20 cellular contexts compared by ENCODE assay signal in genomic region chr17:4839965-4840892, GRCh38. TPM values are rescaled to one million over a fixed set of nuclear protein-coding genes. Genes with fewer than 3 reads are reported as not detected.
A peak's percentile ranks its signal among the peaks of the same experiment; 100 is the strongest.
DNase-seq lines count a peak whose midpoint lies in the region; ATAC-seq, FAIRE-seq and TF ChIP-seq lines count a peak whose summit lies in the region.
"Had no signal": no experiment of that assay in that cellular context is flagged by ENCODE, and none has a peak within 500 bp of the region (broad histone marks: within the 10 kb centered on the region; RNA-seq: fewer than 3 reads in every experiment).

No MANE protein-coding gene starts in this region.

- no peak for ATAC-seq in CD4-positive, CD25-positive, alpha-beta regulatory T cell (ENCODE audit: low read depth in 2 of 2)
- ATAC-seq in HG03342 (IDR thresholded peaks at IDR 0.05; ENCODE audit: unreplicated experiment) = no peak
- ATAC-seq in stimulated activated naive B cell treated with anti-CD40 and anti-IgM and Interleukin-4, amounts not matched to agents 10 μg/mL and 1 μg/mL and 100 μg/mL, for 72 hours (replicated peaks) = no peak
- ATAC-seq: heart left ventricle, mucosa of descending colon had no signal

- no peak for FAIRE-seq in keratinocyte (lab: Jason Lieb, UNC)
- FAIRE-seq: GM12892 had no signal

- peaks cover 11% of the 10 kb centered on the region for H3K9me1 ChIP-seq in keratinocyte (ENCODE audit: control insufficient read depth, extremely low read depth, insufficient read depth, low read length)

- peak overlapping the region; percentile 23 for H3K4me3 ChIP-seq in CD4-positive, CD25-positive, alpha-beta regulatory T cell (ENCODE audit: low read depth, low read length)
- H3K4me3 ChIP-seq in keratinocyte (ENCODE audit: control insufficient read depth in 2 of 3, extremely low read depth in 1 of 3, insufficient read depth in 2 of 3, low read depth in 1 of 3, low read length in 3 of 3) = no peak overlapping the region
- H3K4me3 ChIP-seq: BLaER1, heart left ventricle, mucosa of descending colon had no signal

- peaks cover 12% of the 10 kb centered on the region for H3K36me3 ChIP-seq in CD4-positive, CD25-positive, alpha-beta regulatory T cell (ENCODE audit: control insufficient read depth, insufficient read depth, low read length)
- peaks cover 15 to 31% of the 10 kb centered on the region in 2 experiments for H3K36me3 ChIP-seq in keratinocyte (ENCODE audit: control insufficient read depth in 2 of 2, extremely low read depth in 1 of 2, insufficient read depth in 2 of 2, low read length in 2 of 2)

- H3K36me3 Mint-ChIP-seq in CD4-positive, CD25-positive, alpha-beta regulatory T cell = peaks cover 27% of the 10 kb centered on the region
- peaks cover 9% of the 10 kb centered on the region for H3K36me3 Mint-ChIP-seq in activated naive CD8-positive, alpha-beta T cell treated with anti-CD3 and anti-CD28 coated beads for 36 hours
- peaks cover 21 to 26% of the 10 kb centered on the region in 2 donors for H3K36me3 Mint-ChIP-seq in stimulated activated naive B cell treated with anti-CD40 and anti-IgM and Interleukin-4, amounts not matched to agents 10 μg/mL and 1 μg/mL and 100 μg/mL, for 72 hours

- H3K27ac ChIP-seq in CD4-positive, CD25-positive, alpha-beta regulatory T cell (ENCODE audit: insufficient read depth, low read length, poor library complexity, severe bottlenecking) = peak overlapping the region; percentile 9
- H3K27ac ChIP-seq in keratinocyte (ENCODE audit: control insufficient read depth, insufficient read depth, low read length) = no peak overlapping the region
- H3K27ac ChIP-seq: BLaER1, heart left ventricle, parathyroid adenoma had no signal

- H3K27me3 Mint-ChIP-seq in CD4-positive, CD25-positive, alpha-beta regulatory T cell = peaks cover 2% of the 10 kb centered on the region
- no peaks in the 10 kb centered on the region for H3K27me3 Mint-ChIP-seq in activated naive CD8-positive, alpha-beta T cell treated with anti-CD3 and anti-CD28 coated beads for 36 hours
- H3K27me3 Mint-ChIP-seq in stimulated activated naive B cell treated with anti-CD40 and anti-IgM and Interleukin-4, amounts not matched to agents 10 μg/mL and 1 μg/mL and 100 μg/mL, for 72 hours = no peaks in the 10 kb centered on the region

- H2AFZ ChIP-seq in keratinocyte (ENCODE audit: control insufficient read depth, low read length) = no peak overlapping the region
- H2AFZ ChIP-seq: parathyroid adenoma had no signal

- dilution Hi-C loops in keratinocyte (cut with MboI; ENCODE audit: extremely low pct_ligation_motif_present, low sequenced_read_pairs) = no loop called here

- H3K9me3 ChIP-seq in CD4-positive, CD25-positive, alpha-beta regulatory T cell (ENCODE audit: control insufficient read depth in 2 of 2, low read length in 2 of 2) = no peaks in the 10 kb centered on the region
- H3K9me3 ChIP-seq in keratinocyte (ENCODE audit: control insufficient read depth, low read depth, low read length) = no peaks in the 10 kb centered on the region
- H3K9me3 ChIP-seq: BLaER1, heart left ventricle, mucosa of descending colon had no signal

- TF ChIP-seq CTCF in keratinocyte (optimal IDR thresholded peaks at IDR 0.05 in 1 of 3, IDR thresholded peaks at IDR 0.05 in 1 of 3, conservative IDR thresholded peaks at IDR 0.05 in 1 of 3; ENCODE audit: extremely low read depth in 1 of 3, insufficient read depth in 2 of 3, low read length in 3 of 3) = no peak

- H3K79me2 ChIP-seq in keratinocyte (ENCODE audit: control insufficient read depth, insufficient read depth, low read length) = peaks cover 92% of the 10 kb centered on the region

- H3K27me3 ChIP-seq in CD4-positive, CD25-positive, alpha-beta regulatory T cell (ENCODE audit: control insufficient read depth, insufficient read depth, low read length) = no peaks in the 10 kb centered on the region
- no peaks in the 10 kb centered on the region for H3K27me3 ChIP-seq in keratinocyte (ENCODE audit: control insufficient read depth, extremely low read depth, insufficient read depth, low read length)
- H3K27me3 ChIP-seq: BLaER1, heart left ventricle had no signal

- H3K4me1 ChIP-seq in CD4-positive, CD25-positive, alpha-beta regulatory T cell (ENCODE audit: control insufficient read depth, insufficient read depth, low read length, poor library complexity, severe bottlenecking) = peaks cover 44% of the 10 kb centered on the region
- peaks cover 34% of the 10 kb centered on the region for H3K4me1 ChIP-seq in keratinocyte (ENCODE audit: control insufficient read depth, extremely low read depth, insufficient read depth, low read length)

- DNase-seq in CD4-positive, CD25-positive, alpha-beta regulatory T cell = no peak
- DNase-seq in ELR (ENCODE audit: low read depth) = peak; percentile 38
- DNase-seq in activated naive CD8-positive, alpha-beta T cell treated with anti-CD3 and anti-CD28 coated beads for 36 hours = no peak
- no peak for DNase-seq in keratinocyte (ENCODE audit: low read depth, low spot score)
- DNase-seq in NCI-H774 (lab: John Stamatoyannopoulos, UW) = no peak
- no peak for DNase-seq in stimulated activated naive B cell treated with anti-CD40 and anti-IgM and Interleukin-4, amounts not matched to agents 10 μg/mL and 1 μg/mL and 100 μg/mL, for 72 hours
- DNase-seq in cardiac septum (ENCODE audit: low spot score) = no peak
- DNase-seq: activated CD4-positive, alpha-beta T cell treated with anti-CD3 and anti-CD28 coated beads, Interleukin-2, amount 50 U/mL, for 1 hour; activated gamma-delta T cell; caudate nucleus; heart left ventricle; kidney glomerular epithelial cell; mucosa of descending colon; NCI-H2029 had no signal

- H3K27ac Mint-ChIP-seq in CD4-positive, CD25-positive, alpha-beta regulatory T cell = peak overlapping the region; percentile 48 to 66 (median 55)
- peak overlapping the region; percentile 61 for H3K27ac Mint-ChIP-seq in activated naive CD8-positive, alpha-beta T cell treated with anti-CD3 and anti-CD28 coated beads for 36 hours
- no peak overlapping the region for H3K27ac Mint-ChIP-seq in stimulated activated naive B cell treated with anti-CD40 and anti-IgM and Interleukin-4, amounts not matched to agents 10 μg/mL and 1 μg/mL and 100 μg/mL, for 72 hours

- peak overlapping the region; percentile 36 to 56 (median 46) for H3K4me3 Mint-ChIP-seq in CD4-positive, CD25-positive, alpha-beta regulatory T cell
- H3K4me3 Mint-ChIP-seq in activated naive CD8-positive, alpha-beta T cell treated with anti-CD3 and anti-CD28 coated beads for 36 hours = peak overlapping the region; percentile 13
- H3K4me3 Mint-ChIP-seq in stimulated activated naive B cell treated with anti-CD40 and anti-IgM and Interleukin-4, amounts not matched to agents 10 μg/mL and 1 μg/mL and 100 μg/mL, for 72 hours = peak overlapping the region in 1 of 2 donors; percentile 9

- no peaks in the 10 kb centered on the region for H3K9me3 Mint-ChIP-seq in CD4-positive, CD25-positive, alpha-beta regulatory T cell
- no peaks in the 10 kb centered on the region for H3K9me3 Mint-ChIP-seq in activated naive CD8-positive, alpha-beta T cell treated with anti-CD3 and anti-CD28 coated beads for 36 hours
- H3K9me3 Mint-ChIP-seq in stimulated activated naive B cell treated with anti-CD40 and anti-IgM and Interleukin-4, amounts not matched to agents 10 μg/mL and 1 μg/mL and 100 μg/mL, for 72 hours = no peaks in the 10 kb centered on the region

- peaks cover 34 to 92% (median 70%) of the 10 kb centered on the region in 4 donors for H3K4me1 Mint-ChIP-seq in CD4-positive, CD25-positive, alpha-beta regulatory T cell
- H3K4me1 Mint-ChIP-seq in activated naive CD8-positive, alpha-beta T cell treated with anti-CD3 and anti-CD28 coated beads for 36 hours = peaks cover 44% of the 10 kb centered on the region
- H3K4me1 Mint-ChIP-seq in stimulated activated naive B cell treated with anti-CD40 and anti-IgM and Interleukin-4, amounts not matched to agents 10 μg/mL and 1 μg/mL and 100 μg/mL, for 72 hours = peaks cover 43 to 62% of the 10 kb centered on the region in 2 donors

- intact Hi-C loops in cardiac septum (cut with DNase I) = loop anchor here (5.0 kb wide), 1 partner anchor 42 kb away; no protein-coding TSS in a partner anchor

- H4K20me1 ChIP-seq in keratinocyte (ENCODE audit: control insufficient read depth, extremely low read depth, insufficient read depth, low read length) = peaks cover 6% of the 10 kb centered on the region

- peak overlapping the region; percentile 0 for H3K4me2 ChIP-seq in keratinocyte (ENCODE audit: control insufficient read depth, extremely low read depth, insufficient read depth, low read depth, low read length)
- H3K4me2 ChIP-seq: BLaER1 had no signal

- no peak overlapping the region for H3K9ac ChIP-seq in keratinocyte (ENCODE audit: control insufficient read depth, extremely low read depth, insufficient read depth, low read length)
- H3K9ac ChIP-seq: BLaER1, parathyroid adenoma had no signal

RNA-seq across cellular contexts. Expression of gene MINK1, which starts 7.1 kb away (rescaled TPM):
- total RNA-seq in CD4-positive, CD25-positive, alpha-beta regulatory T cell = 235 TPM
- 10 to 100 TPM in 3 of 4 donors, 1 to 10 TPM in 1; 9.4 to 13.4 (median 11.6) TPM for polyA plus RNA-seq in CD4-positive, CD25-positive, alpha-beta regulatory T cell
- total RNA-seq in activated naive CD8-positive, alpha-beta T cell treated with anti-CD3 and anti-CD28 coated beads for 36 hours = 10 to 100 TPM; 34.7 to 37.7 TPM
- 82.8 to 101 TPM (median 93.7 TPM) in 3 replicates for polyA plus RNA-seq in keratinocyte
- 113 TPM for polyA plus RNA-seq in keratinocyte (2011; ENCODE audit: low read depth)
- 60.9 and 66.3 TPM in 2 replicates for polyA plus RNA-seq in keratinocyte (2011; cell fraction: cytosol; rRNA removed)
- polyA plus RNA-seq in keratinocyte (2011; cell fraction: nucleus; rRNA removed) = 451 and 562 TPM in 2 replicates
- 92.2 and 154 TPM in 2 replicates for polyA plus RNA-seq in keratinocyte (2012; ENCODE audit: low replicate concordance)
- polyA minus RNA-seq in keratinocyte = 137 to 232 TPM (median 209 TPM) in 3 replicates
- 63.5 TPM for polyA minus RNA-seq in keratinocyte (2011; cell fraction: cytosol; rRNA and poly(A)+ RNA removed)
- polyA minus RNA-seq in keratinocyte (2011; cell fraction: nucleus; rRNA and poly(A)+ RNA removed) = 113 and 158 TPM in 2 replicates
- 44.0 TPM for total RNA-seq in cardiac septum

RNA-seq across cellular contexts. Expression of gene PLD2, which starts 33.3 kb away (rescaled TPM):
- 36.4 TPM for total RNA-seq in CD4-positive, CD25-positive, alpha-beta regulatory T cell
- 1 to 10 TPM; 1.6 to 4.7 (median 1.9) TPM for polyA plus RNA-seq in CD4-positive, CD25-positive, alpha-beta regulatory T cell
- 1 to 10 TPM; 4.2 to 5.4 TPM for total RNA-seq in activated naive CD8-positive, alpha-beta T cell treated with anti-CD3 and anti-CD28 coated beads for 36 hours
- polyA plus RNA-seq in keratinocyte = 27.9 to 48.6 TPM (median 33.3 TPM) in 3 replicates
- polyA plus RNA-seq in keratinocyte (2011; ENCODE audit: low read depth) = 95.5 TPM
- 14.8 and 22.0 TPM in 2 replicates for polyA plus RNA-seq in keratinocyte (2011; cell fraction: cytosol; rRNA removed)
- polyA plus RNA-seq in keratinocyte (2011; cell fraction: nucleus; rRNA removed) = 88.1 and 92.1 TPM in 2 replicates
- polyA plus RNA-seq in keratinocyte (2012; ENCODE audit: low replicate concordance) = 25.4 and 50.3 TPM in 2 replicates
- 46.1 to 62.1 TPM (median 51.1 TPM) in 3 replicates for polyA minus RNA-seq in keratinocyte
- polyA minus RNA-seq in keratinocyte (2011; cell fraction: cytosol; rRNA and poly(A)+ RNA removed) = 33.8 TPM
- 40.4 and 48.3 TPM in 2 replicates for polyA minus RNA-seq in keratinocyte (2011; cell fraction: nucleus; rRNA and poly(A)+ RNA removed)
- 9.5 TPM for total RNA-seq in cardiac septum

RNA-seq across cellular contexts. Expression of gene PSMB6, which starts 44.3 kb away (rescaled TPM):
- total RNA-seq in CD4-positive, CD25-positive, alpha-beta regulatory T cell = 64.7 TPM
- 100 to 1,000 TPM; 281 to 354 (median 319) TPM for polyA plus RNA-seq in CD4-positive, CD25-positive, alpha-beta regulatory T cell
- total RNA-seq in activated naive CD8-positive, alpha-beta T cell treated with anti-CD3 and anti-CD28 coated beads for 36 hours = 100 to 1,000 TPM; 146 to 154 TPM
- 191 to 245 TPM (median 225 TPM) in 3 replicates for polyA plus RNA-seq in keratinocyte
- 34.8 TPM for polyA plus RNA-seq in keratinocyte (2011; ENCODE audit: low read depth)
- 178 and 187 TPM in 2 replicates for polyA plus RNA-seq in keratinocyte (2011; cell fraction: cytosol; rRNA removed)
- 103 and 115 TPM in 2 replicates for polyA plus RNA-seq in keratinocyte (2011; cell fraction: nucleus; rRNA removed)
- polyA plus RNA-seq in keratinocyte (2012; ENCODE audit: low replicate concordance) = 157 and 212 TPM in 2 replicates
- polyA minus RNA-seq in keratinocyte = 186 to 219 TPM (median 217 TPM) in 3 replicates
- 127 TPM for polyA minus RNA-seq in keratinocyte (2011; cell fraction: cytosol; rRNA and poly(A)+ RNA removed)
- 24.3 and 32.3 TPM in 2 replicates for polyA minus RNA-seq in keratinocyte (2011; cell fraction: nucleus; rRNA and poly(A)+ RNA removed)
- total RNA-seq in cardiac septum = 147 TPM

RNA-seq across cellular contexts. Expression of gene GLTPD2, which starts 51.5 kb away (rescaled TPM):
- 0.39 TPM for total RNA-seq in CD4-positive, CD25-positive, alpha-beta regulatory T cell
- under 1 TPM in 1 of 4 donors, not detected in 3; 0.43 TPM for polyA plus RNA-seq in CD4-positive, CD25-positive, alpha-beta regulatory T cell
- not detected for total RNA-seq in activated naive CD8-positive, alpha-beta T cell treated with anti-CD3 and anti-CD28 coated beads for 36 hours
- polyA plus RNA-seq in keratinocyte = not detected in 3 replicates
- not detected for polyA plus RNA-seq in keratinocyte (2011; ENCODE audit: low read depth)
- not detected in 2 replicates for polyA plus RNA-seq in keratinocyte (2011; cell fraction: cytosol; rRNA removed)
- polyA plus RNA-seq in keratinocyte (2011; cell fraction: nucleus; rRNA removed) = not detected in 2 replicates
- 0.18 and 0.28 TPM in 2 replicates for polyA plus RNA-seq in keratinocyte (2012; ENCODE audit: low replicate concordance)
- not detected in 3 replicates for polyA minus RNA-seq in keratinocyte
- not detected for polyA minus RNA-seq in keratinocyte (2011; cell fraction: cytosol; rRNA and poly(A)+ RNA removed)
- not detected in 2 replicates for polyA minus RNA-seq in keratinocyte (2011; cell fraction: nucleus; rRNA and poly(A)+ RNA removed)
- total RNA-seq in cardiac septum = not detected
- total RNA-seq: heart left ventricle; mucosa of descending colon; T-helper 1 cell treated with Interleukin-12 subunit alpha and Interleukin-12 subunit beta and Interleukin-4 antibody, amounts not matched to agents 30 ng/mL and 1 ng/mL, for 36 hours; temporal lobe had no signal
- polyA plus RNA-seq: heart left ventricle had no signal
